ENCODE assay signal across 17 cellular contexts in the genomic region with DNA sequence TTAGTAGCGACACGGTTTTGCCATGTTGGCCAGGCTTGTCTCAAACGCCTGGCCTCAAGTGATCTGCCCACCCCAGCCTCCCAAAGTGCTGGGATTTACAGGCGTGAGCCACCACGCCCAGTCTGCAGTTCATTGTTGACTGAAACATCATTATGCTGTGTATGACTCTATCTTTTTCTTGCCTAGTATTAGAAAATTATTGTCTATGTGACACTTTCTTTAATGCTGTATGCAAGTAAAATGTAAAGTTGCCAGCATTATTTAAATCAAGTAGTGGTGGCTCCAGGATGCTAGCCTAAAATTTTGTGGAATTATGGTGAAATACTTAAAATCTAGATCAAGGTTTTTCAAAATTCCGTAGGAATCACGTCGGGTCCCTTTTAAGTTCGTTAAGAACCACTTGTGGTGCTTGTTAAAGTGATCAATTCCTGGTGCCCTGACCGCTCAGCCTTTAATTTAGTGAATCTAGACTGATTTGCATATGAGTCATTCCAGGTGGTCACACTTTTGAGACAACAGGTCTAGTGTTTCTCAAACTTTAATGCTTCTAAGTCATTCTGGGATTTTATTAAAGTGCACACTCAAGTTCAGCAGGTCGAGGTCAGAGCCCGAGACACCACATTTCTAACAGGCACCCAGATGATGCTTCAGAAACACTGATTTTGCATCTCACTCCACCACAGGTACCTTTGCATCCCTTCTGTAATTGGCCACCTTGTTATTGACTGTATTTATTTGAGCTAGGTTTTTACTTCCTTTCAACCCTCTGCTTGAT.
DNase-seq lines count a peak whose midpoint lies in the region; ATAC-seq and TF ChIP-seq lines count a peak whose summit lies in the region.
"Had no signal": no experiment of that assay in that cellular context is flagged by ENCODE, and none has a peak within 500 bp of the region (broad histone marks: within the 10 kb centered on the region; RNA-seq: fewer than 3 reads in every experiment).

No MANE protein-coding gene starts in this region.

- intact Hi-C loops in activated B cell treated with CpG ODN at 0.5 μM for 24 hours (cut with micrococcal nuclease), result loop anchor here (1.0 to 2.0 kb wide), 2 partner anchors 12 to 42 kb away; no protein-coding TSS in a partner anchor
- intact Hi-C loops in ascending aorta (cut with DNase I), result no loop called here

- CTCF ChIA-PET in activated B cell treated with CpG ODN at 0.5 μM for 24 hours (lab: Charles Lee), result interaction anchor here (0.8 to 1.6 kb wide), 4 partner anchors 9 to 315 kb away, joined by 3 to 6 read pairs (median 3); no protein-coding TSS in a partner anchor

- H3K4me1 Mint-ChIP-seq in activated B cell treated with CpG ODN at 0.5 μM for 24 hours, result peaks cover 49% of the 10 kb centered on the region
- H3K4me1 Mint-ChIP-seq: central memory CD8-positive, alpha-beta T cell had no signal

- POLR2A ChIA-PET in activated B cell treated with CpG ODN at 0.5 μM for 24 hours (lab: Charles Lee), result interaction anchor here (0.6 to 2.7 kb wide), 5 partner anchors 45 to 315 kb away, joined by 3 to 12 read pairs (median 4); a partner anchor contains a TSS

- no peaks in the 10 kb centered on the region for H3K27me3 Mint-ChIP-seq in activated B cell treated with CpG ODN at 0.5 μM for 24 hours
- H3K27me3 Mint-ChIP-seq: CD8-positive, alpha-beta memory T cell; central memory CD8-positive, alpha-beta T cell had no signal

- ATAC-seq in GM19025 (IDR thresholded peaks at IDR 0.05; ENCODE audit: low read depth, unreplicated experiment) (peak; percentile 61), HG02798 (IDR thresholded peaks at IDR 0.05; ENCODE audit: poor library complexity, unreplicated experiment) (peak; percentile 55), activated B cell treated with CpG ODN at 0.5 μM for 24 hours (ENCODE audit: low read depth) (peak; percentile 71), HG02623 (IDR thresholded peaks at IDR 0.05; ENCODE audit: unreplicated experiment) (no peak), left lobe of liver (no peak)

- no peaks in the 10 kb centered on the region for H3K9me3 Mint-ChIP-seq in activated B cell treated with CpG ODN at 0.5 μM for 24 hours
- H3K9me3 Mint-ChIP-seq: CD8-positive, alpha-beta memory T cell; central memory CD8-positive, alpha-beta T cell had no signal

- H3K4me3 ChIP-seq in GM12865 (ENCODE audit: low read depth, low read length) (no peak overlapping the region), ascending aorta (no peak overlapping the region)
- H3K4me3 ChIP-seq: vagina had no signal

- H3K27ac ChIP-seq in ascending aorta, result no peak overlapping the region
- H3K27ac ChIP-seq: vagina had no signal

- TF ChIP-seq CTCF in GM12865 (IDR thresholded peaks at IDR 0.05; ENCODE audit: insufficient read depth, low read depth, low read length, missing control alignments) (no peak), activated B cell treated with CpG ODN at 0.5 μM for 24 hours (IDR thresholded peaks at IDR 0.05) (no peak), ascending aorta (IDR thresholded peaks at IDR 0.05) (no peak)

- no peaks in the 10 kb centered on the region for H3K27me3 ChIP-seq in ascending aorta
- H3K27me3 ChIP-seq: vagina had no signal

- peak; percentile 65 for DNase-seq in GM12865 (ENCODE audit: low read depth)
- no peak for DNase-seq in activated B cell treated with CpG ODN at 0.5 μM for 24 hours
- DNase-seq in ascending aorta (ENCODE audit: low spot score in 2 of 2), result no peak
- DNase-seq in glomerular visceral epithelial cell (ENCODE audit: extremely low spot score), result no peak
- DNase-seq in left lobe of liver (ENCODE audit: low spot score), result no peak
- DNase-seq: activated effector memory CD4-positive, alpha-beta T cell treated with Interleukin-2 at 50 U/mL for 16 hours; amygdala; CD8-positive, alpha-beta memory T cell; hippocampal formation; kidney glomerular epithelial cell; NCI-H1436 treated with DMSO at 0.1 percent for 48 hours; retina had no signal

- peaks cover 5 to 9% of the 10 kb centered on the region in 2 donors for H3K36me3 ChIP-seq in ascending aorta
- H3K36me3 ChIP-seq: vagina had no signal

- H3K4me3 Mint-ChIP-seq in activated B cell treated with CpG ODN at 0.5 μM for 24 hours, result no peak overlapping the region
- H3K4me3 Mint-ChIP-seq: CD8-positive, alpha-beta memory T cell; central memory CD8-positive, alpha-beta T cell had no signal

- H3K27ac Mint-ChIP-seq in activated B cell treated with CpG ODN at 0.5 μM for 24 hours, result peak overlapping the region; percentile 70
- H3K27ac Mint-ChIP-seq: CD8-positive, alpha-beta memory T cell had no signal

- H3K9me3 ChIP-seq in ascending aorta, result no peaks in the 10 kb centered on the region
- H3K9me3 ChIP-seq: vagina had no signal

- peaks cover 66% of the 10 kb centered on the region for H3K36me3 Mint-ChIP-seq in activated B cell treated with CpG ODN at 0.5 μM for 24 hours (ENCODE audit: low read depth)

- H3K4me1 ChIP-seq in ascending aorta, result no peaks in the 10 kb centered on the region
- H3K4me1 ChIP-seq: vagina had no signal

Comparison
In these comparisons a context has a peak if more than half of its experiments do, and no peak if none do; other contexts are left out.
1. ATAC-seq: peak in GM19025 (single experiment), HG02798 (single experiment) and activated B cell treated with CpG ODN at 0.5 μM for 24 hours (single experiment); none in HG02623 (single experiment) and left lobe of liver (single experiment).